Comparison of ENCODE assay signal across 8 cellular contexts in the genomic region with DNA sequence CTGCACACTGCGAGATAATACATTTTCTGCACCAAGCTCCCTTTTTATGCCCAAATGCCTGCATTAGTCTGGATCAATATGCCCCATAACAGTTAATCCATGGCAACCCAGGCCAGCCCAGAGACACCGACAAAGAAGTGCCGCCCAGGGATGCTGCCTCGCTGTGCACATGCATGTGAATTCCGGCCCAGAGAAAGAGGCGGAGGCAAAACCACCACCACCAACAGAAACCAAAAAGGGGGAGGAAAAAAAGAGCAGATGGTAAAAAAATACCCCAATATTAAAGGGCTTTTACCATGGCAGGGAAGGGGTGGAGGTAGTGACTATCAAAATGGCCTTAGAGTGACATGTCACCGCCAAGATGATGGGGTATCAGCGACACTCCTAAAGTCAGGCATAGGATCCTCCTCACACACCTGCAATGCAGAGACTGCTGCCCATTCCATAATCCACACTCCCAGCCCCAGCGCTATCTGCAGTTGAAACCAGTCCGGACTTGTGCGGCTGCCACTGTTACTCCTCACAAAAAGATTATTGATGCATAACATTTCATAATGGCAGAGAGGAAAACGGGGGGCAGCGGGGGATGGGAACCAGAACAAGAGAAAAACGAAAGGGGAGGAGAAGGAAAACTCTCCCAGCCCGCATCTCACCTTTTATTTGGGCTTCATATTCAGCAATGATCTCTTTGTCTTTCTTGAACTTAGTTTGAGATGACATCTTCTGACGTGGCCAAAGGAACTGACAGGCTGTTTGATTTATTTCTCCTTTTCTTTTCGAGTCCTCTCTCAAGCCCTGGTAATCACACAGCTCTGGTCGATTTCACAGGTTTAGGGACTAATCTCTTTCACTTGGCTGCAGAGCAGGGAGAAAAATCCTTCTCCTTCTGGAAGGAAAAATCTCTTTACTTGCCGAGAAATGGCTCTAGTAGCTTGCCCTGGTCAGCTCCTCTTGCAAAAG. TPM values are rescaled to one million over a fixed set of nuclear protein-coding genes. Genes with fewer than 3 reads are reported as not detected.
DNase-seq lines count a peak whose midpoint lies in the region; ATAC-seq, FAIRE-seq and TF ChIP-seq lines count a peak whose summit lies in the region.

No MANE protein-coding gene starts in this region.

- no peaks in the 10 kb centered on the region for H3K9me3 Mint-ChIP-seq in activated T-cell treated with anti-CD3 and anti-CD28 coated beads, Interleukin-2, amount 50 U/mL, for 24 hours

- no peaks in the 10 kb centered on the region for H3K9me3 ChIP-seq in Peyer's patch
- no peaks in the 10 kb centered on the region for H3K9me3 ChIP-seq in pancreas

- no peak for DNase-seq in activated T-cell treated with anti-CD3 and anti-CD28 coated beads, Interleukin-2, amount 50 U/mL, for 24 hours
- no peak for DNase-seq in activated T-cell treated with anti-CD3 and anti-CD28 coated beads for 4 hours
- peak in 1 of 3 donors; percentile 26 for DNase-seq in Peyer's patch
- DNase-seq in pancreas: no peak
- no peak for DNase-seq in 8988T

- H3K27me3 ChIP-seq in Peyer's patch: no peaks in the 10 kb centered on the region
- no peaks in the 10 kb centered on the region for H3K27me3 ChIP-seq in pancreas

- H3K27me3 Mint-ChIP-seq in activated T-cell treated with anti-CD3 and anti-CD28 coated beads, Interleukin-2, amount 50 U/mL, for 24 hours: peaks cover 8% of the 10 kb centered on the region

- H3K36me3 ChIP-seq in Peyer's patch: no peaks in the 10 kb centered on the region
- H3K36me3 ChIP-seq in pancreas: no peaks in the 10 kb centered on the region

- peak; percentile 67 for ATAC-seq in esophagus mucosa
- ATAC-seq in pancreas: peak in 3 of 4 donors; percentile 34 to 49 (median 41)
- ATAC-seq in HG03432 (IDR thresholded peaks at IDR 0.05; ENCODE audit: unreplicated experiment): no peak
- no peak for ATAC-seq in HG03025 (IDR thresholded peaks at IDR 0.05; ENCODE audit: low FRiP score, unreplicated experiment)

- TF ChIP-seq CTCF in Peyer's patch (IDR thresholded peaks at IDR 0.05): no peak
- no peak for TF ChIP-seq CTCF in pancreas (IDR thresholded peaks at IDR 0.05)

- TF ChIP-seq POLR2A in Peyer's patch (IDR thresholded peaks at IDR 0.05): no peak

- H3K27ac Mint-ChIP-seq in activated T-cell treated with anti-CD3 and anti-CD28 coated beads, Interleukin-2, amount 50 U/mL, for 24 hours: no peak overlapping the region

- H3K4me3 ChIP-seq in Peyer's patch (peak overlapping the region; percentile 38 to 65 (median 54)), pancreas (peak overlapping the region; percentile 16 to 51 (median 41))

- H3K36me3 Mint-ChIP-seq in activated T-cell treated with anti-CD3 and anti-CD28 coated beads, Interleukin-2, amount 50 U/mL, for 24 hours (ENCODE audit: low read depth): no peaks in the 10 kb centered on the region

- intact Hi-C loops in pancreas (cut with DNase I): no loop called here

- H3K27ac ChIP-seq in Peyer's patch (no peak overlapping the region), pancreas (no peak overlapping the region)

- no peak for FAIRE-seq in pancreas (lab: Jason Lieb, UNC)

- 18 to 20% methylated on average over 19 of the region's 19 CpGs for WGBS in pancreas, 2 donors

- peaks cover 24% of the 10 kb centered on the region for H3K4me1 Mint-ChIP-seq in activated T-cell treated with anti-CD3 and anti-CD28 coated beads, Interleukin-2, amount 50 U/mL, for 24 hours (ENCODE audit: low read depth)

- H3K4me1 ChIP-seq in Peyer's patch: peaks cover 0 to 18% (median 0%) of the 10 kb centered on the region in 4 donors
- H3K4me1 ChIP-seq in pancreas: peaks cover 0 to 4% (median 0%) of the 10 kb centered on the region in 3 donors

- H3K4me3 Mint-ChIP-seq in activated T-cell treated with anti-CD3 and anti-CD28 coated beads, Interleukin-2, amount 50 U/mL, for 24 hours: peak overlapping the region; percentile 77

RNA-seq across cellular contexts. Expression of a gene that starts 0.9 kb away (rescaled TPM):
- total RNA-seq in Peyer's patch (10 to 100 TPM in 3 of 4 donors, 1 to 10 TPM in 1; 6.7 to 24.8 (median 19.7) TPM), esophagus mucosa (5.2 TPM), pancreas (1 to 10 TPM; 2.4 to 6.5 (median 3.2) TPM)
- polyA plus RNA-seq in pancreas: 1 to 10 TPM; 1.9 to 2.2 TPM

Comparison
In these comparisons a context has a peak if more than half of its experiments do, and no peak if none do; other contexts are left out.
1. ATAC-seq: peak in esophagus mucosa (single experiment) and pancreas (3 of 4); none in HG03432 (single experiment) and HG03025 (single experiment).